ENCODE assay signal across 8 cellular contexts in the genomic region with DNA sequence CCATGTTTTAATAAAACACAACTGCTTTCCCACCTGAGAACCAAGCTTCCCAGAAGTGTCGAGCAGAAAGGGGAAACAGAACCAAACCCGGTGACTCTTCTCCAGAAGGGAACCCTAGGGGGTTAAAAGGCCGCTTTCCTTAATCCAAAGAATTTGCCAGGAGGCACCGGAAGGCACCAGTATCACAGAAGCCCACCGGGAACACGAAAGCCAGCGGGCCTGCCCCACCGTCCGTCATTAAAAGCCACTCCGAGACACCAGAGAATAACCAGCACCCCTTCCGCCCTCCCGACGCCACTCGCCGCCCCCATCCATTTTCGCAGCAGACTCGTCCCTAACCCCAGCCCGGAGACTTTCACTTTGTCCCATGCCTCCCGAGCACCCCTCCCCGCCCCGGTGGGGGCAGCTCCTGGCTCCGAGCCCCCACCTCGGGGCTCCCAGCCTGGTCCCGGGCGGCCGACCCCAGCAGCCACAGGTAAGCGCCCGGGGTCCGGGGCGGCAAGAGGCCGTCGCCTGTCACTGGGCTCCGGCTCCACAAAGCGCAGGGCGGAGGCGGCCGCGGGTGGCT.
DNase-seq lines count a peak whose midpoint lies in the region; ATAC-seq and TF ChIP-seq lines count a peak whose summit lies in the region.

No MANE protein-coding gene starts in this region.

- H2AFZ ChIP-seq in ACC112 (ENCODE audit: low read length, unreplicated experiment), result peak overlapping the region; percentile 82
- no peak overlapping the region for H2AFZ ChIP-seq in HCT116 (ENCODE audit: low read depth, low read length, poor library complexity, severe bottlenecking)

- H3K27ac ChIP-seq in ACC112 (ENCODE audit: low read depth, low read length) (peak overlapping the region; percentile 83), HCT116 (ENCODE audit: low read depth, low read length) (peak overlapping the region; percentile 76), ectodermal cell (ENCODE audit: insufficient read depth, low read depth, low read length, poor library complexity, severe bottlenecking) (peak overlapping the region; percentile 84), thyroid gland (peak overlapping the region; percentile 98 to 99 (median 98))

- TF ChIP-seq CTCF in HCT116 (IDR thresholded peaks at IDR 0.05 in 2 of 3, conservative IDR thresholded peaks at IDR 0.05 in 1 of 3; ENCODE audit: borderline replicate concordance in 1 of 3, insufficient read depth in 1 of 3, low read depth in 2 of 3, low read length in 2 of 3), result no peak
- TF ChIP-seq CTCF in WTC11 (IDR thresholded peaks at IDR 0.05), result no peak
- no peak for TF ChIP-seq CTCF in mucosa of descending colon (IDR thresholded peaks at IDR 0.05)
- peak in 1 of 6 experiments; percentile 4 for TF ChIP-seq CTCF in thyroid gland (IDR thresholded peaks at IDR 0.05)

- POLR2A ChIA-PET in HCT116 (lab: Charles Lee) (no interaction called here), WTC11 (lab: Charles Lee) (no interaction called here)

- no peak for TF ChIP-seq RAD21 in HCT116 (IDR thresholded peaks at IDR 0.05; ENCODE audit: low read depth)

- ATAC-seq in HCT116 (peak; percentile 30), WTC11 (no peak), mucosa of descending colon (peak; percentile 11), HG03457 (IDR thresholded peaks at IDR 0.05; ENCODE audit: unreplicated experiment) (no peak), GM18511 (IDR thresholded peaks at IDR 0.05; ENCODE audit: unreplicated experiment) (no peak)

- H3K4me1 Mint-ChIP-seq in WTC11, result peaks cover 25% of the 10 kb centered on the region

- H3K79me2 ChIP-seq in ACC112 (ENCODE audit: control insufficient read depth, insufficient read depth, low read length, unreplicated experiment) (peaks cover 52% of the 10 kb centered on the region), HCT116 (ENCODE audit: insufficient read depth, low read length) (peaks cover 9% of the 10 kb centered on the region; the same call in 1 of the 2 replicates)

- no peaks in the 10 kb centered on the region for H3K9me3 ChIP-seq in HCT116 (ENCODE audit: control insufficient read depth in 1 of 2, insufficient read depth in 1 of 2, low read depth in 1 of 2, low read length in 2 of 2)
- no peaks in the 10 kb centered on the region for H3K9me3 ChIP-seq in ectodermal cell (ENCODE audit: control insufficient read depth, low read length)
- no peaks in the 10 kb centered on the region for H3K9me3 ChIP-seq in mucosa of descending colon
- H3K9me3 ChIP-seq in thyroid gland, result no peaks in the 10 kb centered on the region

- TF ChIP-seq POLR2A in HCT116 (IDR thresholded peaks at IDR 0.05; ENCODE audit: borderline replicate concordance, extremely low read depth, insufficient read depth, insufficient read length) (no peak), thyroid gland (IDR thresholded peaks at IDR 0.05) (no peak)

- CTCF ChIA-PET in HCT116 (lab: Charles Lee), result no interaction called here
- CTCF ChIA-PET in WTC11 (lab: Charles Lee), result interaction anchor here (0.7 to 2.1 kb wide), 8 partner anchors 8 to 426 kb away, joined by 3 to 7 read pairs (median 4); no protein-coding TSS in a partner anchor

- H3K4me2 ChIP-seq in HCT116 (ENCODE audit: low read length), result peak overlapping the region; percentile 81

- WGBS in ectodermal cell, 2 experiments, result 0% methylated on average over 38 of the region's 38 CpGs
- 0 to 2% methylated on average over 14 to 17 of the region's 38 CpGs for WGBS in thyroid gland, 2 donors

- peaks cover 17% of the 10 kb centered on the region; the same call in 1 of the 2 replicates for H3K36me3 ChIP-seq in ACC112 (ENCODE audit: insufficient read depth, low read length)
- 0 out of 4 replicates have a peak, but pooled peaks cover 0 to 2% of the 10 kb centered on the region in 2 experiments for H3K36me3 ChIP-seq in HCT116 (ENCODE audit: control insufficient read depth in 1 of 2, insufficient read depth in 2 of 2, low read length in 2 of 2)
- no peaks in the 10 kb centered on the region for H3K36me3 ChIP-seq in ectodermal cell (ENCODE audit: control insufficient read depth, insufficient read depth, low read length)
- H3K36me3 ChIP-seq in mucosa of descending colon (ENCODE audit: low read depth), result no peaks in the 10 kb centered on the region
- H3K36me3 ChIP-seq in thyroid gland, result no peaks in the 10 kb centered on the region

- H3K27me3 ChIP-seq in ACC112 (ENCODE audit: insufficient read depth, low read length), result no peaks in the 10 kb centered on the region
- H3K27me3 ChIP-seq in HCT116 (ENCODE audit: insufficient read depth, low read length), result no peaks in the 10 kb centered on the region
- no peaks in the 10 kb centered on the region for H3K27me3 ChIP-seq in ectodermal cell (ENCODE audit: control insufficient read depth, insufficient read depth, low read length, poor library complexity, severe bottlenecking)
- H3K27me3 ChIP-seq in thyroid gland, result no peaks in the 10 kb centered on the region

- peak overlapping the region; percentile 70 for H3K9ac ChIP-seq in HCT116 (ENCODE audit: low read length)

- no peak for DNase-seq in HCT116 (ENCODE audit: low read depth, low spot score)
- peak; percentile 41 for DNase-seq in WTC11 (ENCODE audit: low spot score)
- peak; percentile 52 to 72 (median 66) for DNase-seq in mucosa of descending colon
- DNase-seq in thyroid gland, result peak in 1 of 2 donors; percentile 42

- BruUV-seq in HCT116 (replicated peaks; lab: Mats Ljungman, UMichigan), result no TSS peak

- H3K4me3 Mint-ChIP-seq in WTC11, result no peak overlapping the region

- peak overlapping the region; percentile 91 for H3K27ac Mint-ChIP-seq in WTC11

- H3K36me3 Mint-ChIP-seq in WTC11, result no peaks in the 10 kb centered on the region

- RAD21 ChIA-PET in HCT116 (lab: Charles Lee; ENCODE audit: low non-redundant PET in 1 of 2, low total read pairs in 2 of 2, uncharacterized antibody in 2 of 2, unreplicated experiment in 2 of 2), result no interaction called here

- H4K20me1 ChIP-seq in HCT116 (ENCODE audit: insufficient read depth), result no peaks in the 10 kb centered on the region

- H3K9me2 ChIP-seq in HCT116 (ENCODE audit: insufficient read depth), result no peaks in the 10 kb centered on the region

- H3K9me3 Mint-ChIP-seq in WTC11, result no peaks in the 10 kb centered on the region

- H3K27me3 Mint-ChIP-seq in WTC11 (ENCODE audit: low read depth), result no peaks in the 10 kb centered on the region

- H3K4me3 ChIP-seq in ACC112 (ENCODE audit: low read depth, low read length) (peak overlapping the region; percentile 82), HCT116 (replicated peaks in 1 of 2; ENCODE audit: low read depth in 1 of 2, low read length in 2 of 2) (peak overlapping the region; percentile 66 to 76), ectodermal cell (ENCODE audit: insufficient read depth, low read depth, low read length) (peak overlapping the region; percentile 60), mucosa of descending colon (peak overlapping the region; percentile 83), thyroid gland (replicated peaks in 1 of 3) (peak overlapping the region; percentile 73 to 89 (median 74))

- intact Hi-C loops in HCT116 (cut with micrococcal nuclease), result loop anchor here (5.0 kb wide), 1 partner anchor 279 kb away; no protein-coding TSS in a partner anchor
- intact Hi-C loops in mucosa of descending colon (cut with DNase I, micrococcal nuclease), result no loop called here
- intact Hi-C loops in thyroid gland (cut with DNase I), result no loop called here

- H3K4me1 ChIP-seq in ACC112 (ENCODE audit: control insufficient read depth, insufficient read depth, low read length, unreplicated experiment) (peaks cover 31% of the 10 kb centered on the region), HCT116 (ENCODE audit: control insufficient read depth in 1 of 2, insufficient read depth in 2 of 2, low read length in 2 of 2) (peaks cover 17 to 25% of the 10 kb centered on the region in 2 experiments), ectodermal cell (ENCODE audit: control insufficient read depth, insufficient read depth, low read length) (peaks cover 51% of the 10 kb centered on the region), mucosa of descending colon (ENCODE audit: low read depth) (peaks cover 43% of the 10 kb centered on the region), thyroid gland (peaks cover 38 to 59% of the 10 kb centered on the region in 2 donors)

TF ChIP-seq in HCT116, 20 proteins besides CTCF, POLR2A, EP300 and RAD21:
- TF ChIP-seq CEBPB (IDR thresholded peaks at IDR 0.05; ENCODE audit: low read depth) (no peak), EZH2phosphoT487 (IDR thresholded peaks at IDR 0.05; ENCODE audit: borderline replicate concordance) (no peak)

TF ChIP-seq in WTC11, 78 proteins besides CTCF, POLR2A, EP300 and RAD21:
- TF ChIP-seq, protein P1, sequence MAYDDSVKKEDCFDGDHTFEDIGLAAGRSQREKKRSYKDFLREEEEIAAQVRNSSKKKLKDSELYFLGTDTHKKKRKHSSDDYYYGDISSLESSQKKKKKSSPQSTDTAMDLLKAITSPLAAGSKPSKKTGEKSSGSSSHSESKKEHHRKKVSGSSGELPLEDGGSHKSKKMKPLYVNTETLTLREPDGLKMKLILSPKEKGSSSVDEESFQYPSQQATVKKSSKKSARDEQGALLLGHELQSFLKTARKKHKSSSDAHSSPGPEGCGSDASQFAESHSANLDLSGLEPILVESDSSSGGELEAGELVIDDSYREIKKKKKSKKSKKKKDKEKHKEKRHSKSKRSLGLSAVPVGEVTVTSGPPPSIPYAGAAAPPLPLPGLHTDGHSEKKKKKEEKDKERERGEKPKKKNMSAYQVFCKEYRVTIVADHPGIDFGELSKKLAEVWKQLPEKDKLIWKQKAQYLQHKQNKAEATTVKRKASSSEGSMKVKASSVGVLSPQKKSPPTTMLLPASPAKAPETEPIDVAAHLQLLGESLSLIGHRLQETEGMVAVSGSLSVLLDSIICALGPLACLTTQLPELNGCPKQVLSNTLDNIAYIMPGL (CRISPR knock-in tag; IDR thresholded peaks at IDR 0.05), result peak; percentile 6; the same call in 1 of the 2 replicates
- TF ChIP-seq ZNF396 (CRISPR knock-in tag; IDR thresholded peaks at IDR 0.05; ENCODE audit: borderline replicate concordance), result no peak

Comparison
In these comparisons a context has a peak if more than half of its experiments do, and no peak if none do; other contexts are left out.
1. ATAC-seq: peak in HCT116 (single experiment) and mucosa of descending colon (single experiment); none in WTC11 (single experiment), HG03457 (single experiment) and GM18511 (single experiment).
2. Peak in every context shown above with its lines, with median percentiles within 50 percentile points of each other: H3K27ac ChIP-seq and H3K4me3 ChIP-seq.